In genomic region chr15:50415752-50416404, GRCh38 we compare ENCODE assay signal across 16 cellular contexts. TPM values are rescaled to one million over a fixed set of nuclear protein-coding genes. Genes with fewer than 3 reads are reported as not detected.
DNase-seq lines count a peak whose midpoint lies in the region; ATAC-seq and TF ChIP-seq lines count a peak whose summit lies in the region.
"Had no signal": no experiment of that assay in that cellular context is flagged by ENCODE, and none has a peak within 500 bp of the region (broad histone marks: within the 10 kb centered on the region; RNA-seq: fewer than 3 reads in every experiment).

No MANE protein-coding gene starts in this region.

- H3K4me1 ChIP-seq in foreskin keratinocyte, result no peaks in the 10 kb centered on the region
- H3K4me1 ChIP-seq: SJCRH30 had no signal

- H3K4me1 Mint-ChIP-seq in HFFc6 (ENCODE audit: low read depth) (no peaks in the 10 kb centered on the region), T-helper 17 cell (peaks cover 2% of the 10 kb centered on the region)
- H3K4me1 Mint-ChIP-seq: IgD-negative memory B cell had no signal

- no peaks in the 10 kb centered on the region for H3K27me3 ChIP-seq in foreskin keratinocyte
- H3K27me3 ChIP-seq: SJCRH30 had no signal

- DNase-seq in AG10803 (ENCODE audit: low read depth) (peak; percentile 27), HFFc6 (peak; percentile 30), T-helper 17 cell (no peak), foreskin keratinocyte (no peak), ecto neural progenitor cell (ENCODE audit: low spot score) (no peak)
- DNase-seq in central memory CD4-positive, alpha-beta T cell, result no peak
- DNase-seq: activated naive CD4-positive, alpha-beta T cell treated with Interleukin-2 at 50 U/mL for 16 hours; effector memory CD8-positive, alpha-beta T cell; left cardiac atrium; NCI-H1417 treated with DMSO at 0.1 percent for 48 hours; WERI-Rb-1 had no signal

- no peak overlapping the region for H3K4me3 ChIP-seq in AG10803 (ENCODE audit: low read length)
- H3K4me3 ChIP-seq: SJCRH30 had no signal

- ATAC-seq in T-helper 17 cell (peak; percentile 60), foreskin keratinocyte (peak; percentile 18), GM18505 (IDR thresholded peaks at IDR 0.05; ENCODE audit: unreplicated experiment) (no peak), GM21515 (IDR thresholded peaks at IDR 0.05; ENCODE audit: unreplicated experiment) (no peak)
- ATAC-seq: effector memory CD8-positive, alpha-beta T cell; left cardiac atrium had no signal

- H3K27me3 Mint-ChIP-seq in HFFc6 (ENCODE audit: insufficient read depth) (0 out of 2 replicates have a peak, but pooled peaks cover 4% of the 10 kb centered on the region), T-helper 17 cell (no peaks in the 10 kb centered on the region)
- H3K27me3 Mint-ChIP-seq: effector memory CD8-positive, alpha-beta T cell; IgD-negative memory B cell had no signal

- no peaks in the 10 kb centered on the region for H3K9me3 Mint-ChIP-seq in HFFc6
- H3K9me3 Mint-ChIP-seq: effector memory CD8-positive, alpha-beta T cell; IgD-negative memory B cell had no signal

- H3K27ac Mint-ChIP-seq in HFFc6 (no peak overlapping the region), T-helper 17 cell (no peak overlapping the region)
- H3K27ac Mint-ChIP-seq: brain; effector memory CD8-positive, alpha-beta T cell; IgD-negative memory B cell had no signal

- TF ChIP-seq CTCF in AG10803 (conservative IDR thresholded peaks at IDR 0.05; ENCODE audit: low read length) (no peak), HFFc6 (IDR thresholded peaks at IDR 0.05) (no peak), foreskin keratinocyte (conservative IDR thresholded peaks at IDR 0.05) (no peak)

- H3K36me3 Mint-ChIP-seq in HFFc6 (ENCODE audit: low read depth) (no peaks in the 10 kb centered on the region), T-helper 17 cell (ENCODE audit: low read depth) (no peaks in the 10 kb centered on the region)
- H3K36me3 Mint-ChIP-seq: brain had no signal

- no peaks in the 10 kb centered on the region for H3K9me3 ChIP-seq in T-helper 17 cell (ENCODE audit: control insufficient read depth, low read length, poor library complexity, severe bottlenecking)
- H3K9me3 ChIP-seq: SJCRH30 had no signal

- no peak overlapping the region for H3K4me3 Mint-ChIP-seq in HFFc6
- no peak overlapping the region for H3K4me3 Mint-ChIP-seq in T-helper 17 cell
- H3K4me3 Mint-ChIP-seq: brain; effector memory CD8-positive, alpha-beta T cell had no signal

- TF ChIP-seq POLR2A in GM18505 (IDR thresholded peaks at IDR 0.05; ENCODE audit: borderline replicate concordance, extremely low read depth, insufficient read depth, insufficient read length), result no peak

- H3K27ac ChIP-seq in foreskin keratinocyte, result no peak overlapping the region
- H3K27ac ChIP-seq: SJCRH30, WERI-Rb-1 had no signal

RNA-seq across cellular contexts. Expression of gene USP8, which starts 8.3 kb away (rescaled TPM):
- 10 to 100 TPM; 46.0 to 65.2 (median 53.0) TPM for total RNA-seq in HFFc6 (2021; fragmentation: NEBNext Ultra II Directional; extraction: Animal tissue kit (Norgen Biotek cat#: 25700))
- total RNA-seq in T-helper 17 cell, result 10 to 100 TPM; 43.4 to 62.8 TPM
- total RNA-seq in foreskin keratinocyte, result 40.3 and 43.0 TPM in 2 replicates
- polyA plus RNA-seq in foreskin keratinocyte, result 11.7 and 13.3 TPM in 2 replicates

Comparison
In these comparisons a context has a peak if more than half of its experiments do, and no peak if none do; other contexts are left out.
1. DNase-seq: peak in AG10803 (single experiment) and HFFc6 (single experiment); none in T-helper 17 cell (0 of 3), foreskin keratinocyte (0 of 2), central memory CD4-positive, alpha-beta T cell (single experiment) and ecto neural progenitor cell (single experiment).
2. ATAC-seq: peak in T-helper 17 cell (single experiment) and foreskin keratinocyte (single experiment); none in GM18505 (single experiment) and GM21515 (single experiment).